ENCODE assay signal across 8 cellular contexts in genomic region chr17:44331249-44331760, GRCh38. TPM values are rescaled to one million over a fixed set of nuclear protein-coding genes. Genes with fewer than 3 reads are reported as not detected.
DNase-seq lines count a peak whose midpoint lies in the region; ATAC-seq, FAIRE-seq and TF ChIP-seq lines count a peak whose summit lies in the region.

No MANE protein-coding gene starts in this region.

- peaks cover 0 to 5% of the 10 kb centered on the region in 2 experiments; a peak in 1 of 4 replicates for H3K4me1 ChIP-seq in SK-N-SH (ENCODE audit: control insufficient read depth in 1 of 2, insufficient read depth in 2 of 2, low read depth in 1 of 2, low read length in 1 of 2)
- peaks cover 0 to 3% (median 1%) of the 10 kb centered on the region in 3 donors for H3K4me1 ChIP-seq in pancreas

- H3K4me3 ChIP-seq in SK-N-SH (ENCODE audit: low read depth in 2 of 2, low read length in 1 of 2) (peak overlapping the region in 1 of 2 experiments; percentile 14; a peak in 1 of 4 replicates), pancreas (no peak overlapping the region)

- H3K36me3 ChIP-seq in SK-N-SH (replicated peaks in 1 of 2; ENCODE audit: control insufficient read depth in 1 of 2, insufficient read depth in 2 of 2, low read length in 1 of 2) (no peaks in the 10 kb centered on the region), pancreas (no peaks in the 10 kb centered on the region)

- peaks cover 19% of the 10 kb centered on the region for H3K4me1 Mint-ChIP-seq in activated naive CD4-positive, alpha-beta T cell treated with anti-CD3 and anti-CD28 coated beads, Interleukin-2, amount 10 ng/mL, durations not matched to agents 7 days and 5 days

- ATAC-seq in pancreas (peak; percentile 19 to 62 (median 56)), GM21447 (IDR thresholded peaks at IDR 0.05; ENCODE audit: unreplicated experiment) (no peak), HG03521 (IDR thresholded peaks at IDR 0.05; ENCODE audit: unreplicated experiment) (no peak)

- H4K20me1 ChIP-seq in SK-N-SH (ENCODE audit: insufficient read depth): no peaks in the 10 kb centered on the region

- TF ChIP-seq RAD21 in SK-N-SH (IDR thresholded peaks at IDR 0.05; ENCODE audit: low read length): peak; percentile 81

- TF ChIP-seq EP300 in SK-N-SH (IDR thresholded peaks at IDR 0.05; ENCODE audit: borderline replicate concordance in 1 of 2, low read depth in 1 of 2, low read length in 1 of 2): no peak

- H3K27ac Mint-ChIP-seq in activated naive CD4-positive, alpha-beta T cell treated with anti-CD3 and anti-CD28 coated beads, Interleukin-2, amount 10 ng/mL, durations not matched to agents 7 days and 5 days: no peak overlapping the region

- TF ChIP-seq CTCF in SK-N-SH (IDR thresholded peaks at IDR 0.05) (peak; percentile 85), pancreas (IDR thresholded peaks at IDR 0.05) (peak; percentile 69 to 86 (median 82))

- H3K36me3 Mint-ChIP-seq in activated naive CD4-positive, alpha-beta T cell treated with anti-CD3 and anti-CD28 coated beads, Interleukin-2, amount 10 ng/mL, durations not matched to agents 7 days and 5 days: no peaks in the 10 kb centered on the region

- H3F3A ChIP-seq in SK-N-SH (replicated peaks; ENCODE audit: insufficient read depth): peaks cover 9% of the 10 kb centered on the region

- DNase-seq in ELF-1 (ENCODE audit: low read depth, low spot score) (peak; percentile 86), NCI-H1048 (lab: John Stamatoyannopoulos, UW) (peak; percentile 29), SK-N-SH (peak; percentile 79), globus pallidus (ENCODE audit: low spot score) (peak; percentile 70), pancreas (peak in 4 of 6 donors; percentile 58 to 82 (median 62))
- peak; percentile 84 for DNase-seq in activated naive CD4-positive, alpha-beta T cell treated with anti-CD3 and anti-CD28 coated beads, Interleukin-2, amount 10 ng/mL, durations not matched to agents 7 days and 5 days

- no peak for FAIRE-seq in pancreas (lab: Jason Lieb, UNC)

- H2AFZ ChIP-seq in SK-N-SH (ENCODE audit: low read depth): no peak overlapping the region

- H3K27me3 ChIP-seq in SK-N-SH (ENCODE audit: insufficient read depth) (no peaks in the 10 kb centered on the region), pancreas (no peaks in the 10 kb centered on the region)

- no peaks in the 10 kb centered on the region for H3K9me2 ChIP-seq in SK-N-SH

- H3K9me3 ChIP-seq in SK-N-SH: no peaks in the 10 kb centered on the region
- H3K9me3 ChIP-seq in pancreas: no peaks in the 10 kb centered on the region

- no peaks in the 10 kb centered on the region for H3K9me3 Mint-ChIP-seq in activated naive CD4-positive, alpha-beta T cell treated with anti-CD3 and anti-CD28 coated beads, Interleukin-2, amount 10 ng/mL, durations not matched to agents 7 days and 5 days

- H3K27me3 Mint-ChIP-seq in activated naive CD4-positive, alpha-beta T cell treated with anti-CD3 and anti-CD28 coated beads, Interleukin-2, amount 10 ng/mL, durations not matched to agents 7 days and 5 days: peaks cover 19% of the 10 kb centered on the region

- no peak overlapping the region for H3K9ac ChIP-seq in SK-N-SH

- H3K4me3 Mint-ChIP-seq in activated naive CD4-positive, alpha-beta T cell treated with anti-CD3 and anti-CD28 coated beads, Interleukin-2, amount 10 ng/mL, durations not matched to agents 7 days and 5 days: no peak overlapping the region

- H3K27ac ChIP-seq in SK-N-SH (ENCODE audit: low read depth in 2 of 2, low read length in 1 of 2): no peak overlapping the region; a peak in 1 of 4 replicates
- H3K27ac ChIP-seq in pancreas: no peak overlapping the region

- CTCF ChIA-PET in SK-N-SH (lab: Yijun Ruan, JAX): interaction anchor here (0.6 to 5.2 kb wide), 39 partner anchors 9 to 1655 kb away, joined by 3 to 57 read pairs (median 6); partner anchors contain the start of genes FAM171A2, GRN, RUNDC3A and TMUB2
- CTCF ChIA-PET in activated naive CD4-positive, alpha-beta T cell treated with anti-CD3 and anti-CD28 coated beads, Interleukin-2, amount 10 ng/mL, durations not matched to agents 7 days and 5 days (lab: Charles Lee): interaction anchor here (0.6 to 4.4 kb wide), 24 partner anchors 9 to 287 kb away, joined by 3 to 47 read pairs (median 4); partner anchors contain the start of genes GRN, ITGA2B and TMUB2

- POLR2A ChIA-PET in SK-N-SH (lab: Yijun Ruan, JAX): interaction anchor here (1.0 to 1.4 kb wide), 2 partner anchors 14 to 111 kb away, joined by 3 read pairs; partner anchors contain the start of gene GRN

- 12% methylated on average over 7 of the region's 7 CpGs for WGBS in SK-N-SH (ENCODE audit: low lambda C conversion rate)
- WGBS in pancreas, 2 donors: 2% methylated on average over 7 of the region's 7 CpGs

- no peak overlapping the region for H3K4me2 ChIP-seq in SK-N-SH

- intact Hi-C loops in pancreas (cut with DNase I): loop anchor here in 1 of 3 donors (5.0 kb wide), 1 partner anchor 119 kb away; no protein-coding TSS in a partner anchor

- no peaks in the 10 kb centered on the region for H3K79me2 ChIP-seq in SK-N-SH (ENCODE audit: insufficient read depth)

TF ChIP-seq in SK-N-SH, 30 proteins besides CTCF, POLR2A, EP300 and RAD21 (continues in another document):
- TF ChIP-seq YY1 (IDR thresholded peaks at IDR 0.05; ENCODE audit: low read depth) (no peak), USF1 (IDR thresholded peaks at IDR 0.05; ENCODE audit: borderline replicate concordance, low read depth) (no peak), CHD2 (IDR thresholded peaks at IDR 0.05; ENCODE audit: low read length, partially characterized antibody) (peak; percentile 46), MAX (IDR thresholded peaks at IDR 0.05; ENCODE audit: low read depth) (peak; percentile 84; the same call in 1 of the 2 replicates), FOSL2 (IDR thresholded peaks at IDR 0.05; ENCODE audit: borderline replicate concordance, low read depth) (no peak), ELF1 (IDR thresholded peaks at IDR 0.05) (no peak), EZH2phosphoT487 (IDR thresholded peaks at IDR 0.05; ENCODE audit: borderline replicate concordance, low read depth) (no peak), SIN3A (IDR thresholded peaks at IDR 0.05; ENCODE audit: borderline replicate concordance, low read depth, low read length) (no peak), RCOR1 (IDR thresholded peaks at IDR 0.05; ENCODE audit: low read length) (0 out of 2 replicates have a peak, but pooled peaks have one; percentile 10), ZBTB33 (IDR thresholded peaks at IDR 0.05; ENCODE audit: borderline replicate concordance, low read depth) (no peak), TEAD4 (IDR thresholded peaks at IDR 0.05; ENCODE audit: borderline replicate concordance, insufficient read depth) (no peak), NRF1 (IDR thresholded peaks at IDR 0.05; ENCODE audit: low read depth, low read length) (no peak)

RNA-seq across cellular contexts. Expression of gene SLC25A39, which starts 6.7 kb away (rescaled TPM):
- polyA plus RNA-seq in SK-N-SH (2012; rRNA removed): 106 and 131 TPM in 2 replicates
- 58.4 and 82.3 TPM in 2 replicates for polyA plus RNA-seq in SK-N-SH (2012; cell fraction: cytosol; rRNA removed)
- 260 and 343 TPM in 2 replicates for polyA plus RNA-seq in SK-N-SH (2012; cell fraction: nucleus; rRNA removed)
- total RNA-seq in pancreas: 10 to 100 TPM; 50.7 to 72.7 (median 62.2) TPM
- 100 to 1,000 TPM; 119 to 155 TPM for polyA plus RNA-seq in pancreas

RNA-seq across cellular contexts. Expression of gene GRN, which starts 13.8 kb away (rescaled TPM):
- polyA plus RNA-seq in SK-N-SH (2012; rRNA removed) (360 and 442 TPM in 2 replicates), pancreas (100 to 1,000 TPM in 1 of 2 donors, 10 to 100 TPM in 1; 55.7 to 100 TPM)
- 126 and 213 TPM in 2 replicates for polyA plus RNA-seq in SK-N-SH (2012; cell fraction: cytosol; rRNA removed)
- polyA plus RNA-seq in SK-N-SH (2012; cell fraction: nucleus; rRNA removed): 427 and 781 TPM in 2 replicates
- total RNA-seq in pancreas: 100 to 1,000 TPM in 2 of 6 donors, 10 to 100 TPM in 4; 48.0 to 229 (median 69.6) TPM

RNA-seq across cellular contexts. Expression of gene RUNDC3A, which starts 22.9 kb away (rescaled TPM):
- polyA plus RNA-seq in SK-N-SH (2012; rRNA removed) (8.9 and 11.0 TPM in 2 replicates), pancreas (10 to 100 TPM; 24.0 to 59.4 TPM)
- 5.8 and 7.9 TPM in 2 replicates for polyA plus RNA-seq in SK-N-SH (2012; cell fraction: cytosol; rRNA removed)
- polyA plus RNA-seq in SK-N-SH (2012; cell fraction: nucleus; rRNA removed): 21.4 and 28.5 TPM in 2 replicates
- 1 to 10 TPM in 5 of 6 donors, under 1 TPM in 1; 0.56 to 5.0 (median 2.9) TPM for total RNA-seq in pancreas

RNA-seq across cellular contexts. Expression of gene FAM171A2, which starts 32.3 kb away (rescaled TPM):
- polyA plus RNA-seq in SK-N-SH (2012; rRNA removed) (4.8 and 4.9 TPM in 2 replicates), pancreas (1 to 10 TPM in 1 of 2 donors, under 1 TPM in 1; 0.87 to 1.3 TPM)
- 1.8 and 3.6 TPM in 2 replicates for polyA plus RNA-seq in SK-N-SH (2012; cell fraction: cytosol; rRNA removed)
- 4.0 and 4.5 TPM in 2 replicates for polyA plus RNA-seq in SK-N-SH (2012; cell fraction: nucleus; rRNA removed)
- under 1 TPM; 0.24 to 0.97 (median 0.44) TPM for total RNA-seq in pancreas

RNA-seq across cellular contexts. Expression of gene ITGA2B, which starts 58.1 kb away (rescaled TPM):
- 1.3 and 1.9 TPM in 2 replicates for polyA plus RNA-seq in SK-N-SH (2012; rRNA removed)
- 0.21 and 0.35 TPM in 2 replicates for polyA plus RNA-seq in SK-N-SH (2012; cell fraction: cytosol; rRNA removed)
- polyA plus RNA-seq in SK-N-SH (2012; cell fraction: nucleus; rRNA removed): 7.6 and 8.4 TPM in 2 replicates
- under 1 TPM; 0.09 to 0.61 (median 0.46) TPM for total RNA-seq in pancreas
- polyA plus RNA-seq in pancreas: under 1 TPM; 0.42 to 0.53 TPM

Comparison
In these comparisons a context has a peak if more than half of its experiments do, and no peak if none do; other contexts are left out.
1. DNase-seq: peak in every context shown above with its lines; median percentile 86 in ELF-1; 84 in activated naive CD4-positive, alpha-beta T cell treated with anti-CD3 and anti-CD28 coated beads, Interleukin-2, amount 10 ng/mL, durations not matched to agents 7 days and 5 days; 79 in SK-N-SH; 70 in globus pallidus; 62 in pancreas; 29 in NCI-H1048.
2. ATAC-seq: peak in pancreas (4 of 4); none in GM21447 (single experiment) and HG03521 (single experiment).